ENCODE assay signal across 1 cellular context in genomic region chr7:54632696-54633095, GRCh38.
TF ChIP-seq lines count a peak whose summit lies in the region.

No MANE protein-coding gene starts in this region.

TF ChIP-seq in H1, 55 proteins besides CTCF, POLR2A, EP300 and RAD21:
- TF ChIP-seq EZH2 (IDR thresholded peaks at IDR 0.05; ENCODE audit: low read depth, low read length, severe bottlenecking) (no peak), PHF8 (conservative IDR thresholded peaks at IDR 0.05; ENCODE audit: low read depth, low read length) (no peak)
